In genomic region chr2:10448646-10449480, GRCh38 we compare ENCODE assay signal across 1 cellular context.
TF ChIP-seq lines count a peak whose summit lies in the region.

No MANE protein-coding gene starts in this region.

TF ChIP-seq in HepG2, 621 proteins besides CTCF, POLR2A, EP300 and RAD21 (continued from another document and continues in another):
- TF ChIP-seq TRIM22 (IDR thresholded peaks at IDR 0.05): no peak
- peak; percentile 60; the same call in 1 of the 2 replicates for TF ChIP-seq ZNF121 (CRISPR knock-in tag; IDR thresholded peaks at IDR 0.05)
- peak; percentile 98 for TF ChIP-seq TBX2 (CRISPR knock-in tag; IDR thresholded peaks at IDR 0.05; ENCODE audit: borderline replicate concordance)
- TF ChIP-seq ZNF616 (CRISPR knock-in tag; IDR thresholded peaks at IDR 0.05; ENCODE audit: low read depth): peak; percentile 99
- peak; percentile 44; the same call in 1 of the 2 replicates for TF ChIP-seq MAFG (CRISPR knock-in tag; IDR thresholded peaks at IDR 0.05)
- TF ChIP-seq RAD51 (IDR thresholded peaks at IDR 0.05; ENCODE audit: borderline replicate concordance): no peak
- TF ChIP-seq SNAI1 (CRISPR knock-in tag; IDR thresholded peaks at IDR 0.05; ENCODE audit: borderline replicate concordance): peak; percentile 99
- TF ChIP-seq ZNF597 (CRISPR knock-in tag; IDR thresholded peaks at IDR 0.05): no peak
- peak; percentile 99 for TF ChIP-seq TOE1 (CRISPR knock-in tag; IDR thresholded peaks at IDR 0.05)
- TF ChIP-seq EZH2 (conservative IDR thresholded peaks at IDR 0.05; ENCODE audit: low read depth, low read length): no peak
- peak; percentile 99 for TF ChIP-seq ZNF83 (CRISPR knock-in tag; IDR thresholded peaks at IDR 0.05; ENCODE audit: borderline replicate concordance)
- TF ChIP-seq SRSF1 (optimal IDR thresholded peaks at IDR 0.05; ENCODE audit: low read depth, low read length): no peak
- TF ChIP-seq DRAP1 (CRISPR knock-in tag; IDR thresholded peaks at IDR 0.05): peak; percentile 70
- TF ChIP-seq RBM22 (optimal IDR thresholded peaks at IDR 0.05; ENCODE audit: low read length): no peak
- TF ChIP-seq ZKSCAN1 (IDR thresholded peaks at IDR 0.05; ENCODE audit: low read length): no peak
- peak; percentile 98 for TF ChIP-seq BRCA1 (CRISPR knock-in tag; IDR thresholded peaks at IDR 0.05)
- peak; percentile 99 for TF ChIP-seq ZBTB43 (CRISPR knock-in tag; conservative IDR thresholded peaks at IDR 0.05)
- TF ChIP-seq SOX6 (IDR thresholded peaks at IDR 0.05): no peak
- TF ChIP-seq SOX6 (CRISPR knock-in tag; IDR thresholded peaks at IDR 0.05): peak; percentile 68
- TF ChIP-seq SAFB2 (CRISPR knock-in tag; IDR thresholded peaks at IDR 0.05; ENCODE audit: borderline replicate concordance, low read depth): peak; percentile 98
- TF ChIP-seq ZNF558 (CRISPR knock-in tag; IDR thresholded peaks at IDR 0.05; ENCODE audit: borderline replicate concordance): peak; percentile 99
- TF ChIP-seq CEBPB (IDR thresholded peaks at IDR 0.05; ENCODE audit: borderline replicate concordance, low read depth, low read length): no peak
- peak; percentile 100 for TF ChIP-seq MXD4 (CRISPR knock-in tag; IDR thresholded peaks at IDR 0.05)
- peak; percentile 98 for TF ChIP-seq KDM4B (CRISPR knock-in tag; IDR thresholded peaks at IDR 0.05)
- TF ChIP-seq GZF1 (CRISPR knock-in tag; IDR thresholded peaks at IDR 0.05): peak; percentile 95
- peak; percentile 100 for TF ChIP-seq ERF (CRISPR knock-in tag; IDR thresholded peaks at IDR 0.05)
- TF ChIP-seq NFYC (CRISPR knock-in tag; IDR thresholded peaks at IDR 0.05): peak; percentile 67
- TF ChIP-seq FOXA3 (CRISPR knock-in tag; IDR thresholded peaks at IDR 0.05): peak; percentile 65
- peak; percentile 93 for TF ChIP-seq SAP130 (CRISPR knock-in tag; IDR thresholded peaks at IDR 0.05; ENCODE audit: low read depth)
- TF ChIP-seq SMC3 (IDR thresholded peaks at IDR 0.05; ENCODE audit: low read length): no peak
- TF ChIP-seq HIVEP1 (CRISPR knock-in tag; IDR thresholded peaks at IDR 0.05): peak; percentile 97
- peak; percentile 99 for TF ChIP-seq ZNF792 (CRISPR knock-in tag; IDR thresholded peaks at IDR 0.05)
- TF ChIP-seq ZNF382 (CRISPR knock-in tag; IDR thresholded peaks at IDR 0.05; ENCODE audit: borderline replicate concordance): no peak; the same call in 1 of the 2 replicates
- TF ChIP-seq ZNF253 (CRISPR knock-in tag; IDR thresholded peaks at IDR 0.05; ENCODE audit: borderline replicate concordance): peak; percentile 99
- TF ChIP-seq RCOR2 (CRISPR knock-in tag; IDR thresholded peaks at IDR 0.05): no peak
- TF ChIP-seq ZNF570 (CRISPR knock-in tag; IDR thresholded peaks at IDR 0.05; ENCODE audit: borderline replicate concordance): peak; percentile 99; the same call in 1 of the 2 replicates
- TF ChIP-seq TAF15 (IDR thresholded peaks at IDR 0.05; ENCODE audit: low read depth, low read length, poor library complexity, severe bottlenecking): no peak
- TF ChIP-seq MXD3 (CRISPR knock-in tag; IDR thresholded peaks at IDR 0.05): peak; percentile 100
- peak; percentile 97 for TF ChIP-seq TOPORS (CRISPR knock-in tag; IDR thresholded peaks at IDR 0.05)
- TF ChIP-seq THRA (CRISPR knock-in tag; IDR thresholded peaks at IDR 0.05; ENCODE audit: borderline replicate concordance): peak; percentile 87
- peak; percentile 93 for TF ChIP-seq ZNF577 (CRISPR knock-in tag; IDR thresholded peaks at IDR 0.05; ENCODE audit: borderline replicate concordance, low read depth)
- TF ChIP-seq ZBTB33 (CRISPR knock-in tag; IDR thresholded peaks at IDR 0.05): peak; percentile 71
- TF ChIP-seq ZIK1 (CRISPR knock-in tag; IDR thresholded peaks at IDR 0.05; ENCODE audit: borderline replicate concordance, low read depth): peak; percentile 100
- no peak for TF ChIP-seq TBL1XR1 (IDR thresholded peaks at IDR 0.05; ENCODE audit: borderline replicate concordance, low read length, partially characterized antibody)
- TF ChIP-seq ZNF776 (CRISPR knock-in tag; IDR thresholded peaks at IDR 0.05): peak; percentile 97; the same call in 1 of the 2 replicates
- TF ChIP-seq ZFP36L1 (CRISPR knock-in tag; IDR thresholded peaks at IDR 0.05): peak; percentile 99
- no peak for TF ChIP-seq ZNF326 (CRISPR knock-in tag; IDR thresholded peaks at IDR 0.05; ENCODE audit: borderline replicate concordance)
- peak; percentile 100 for TF ChIP-seq ZNF44 (CRISPR knock-in tag; IDR thresholded peaks at IDR 0.05)
- peak; percentile 99 for TF ChIP-seq ZNF225 (CRISPR knock-in tag; IDR thresholded peaks at IDR 0.05)
- TF ChIP-seq PREB (CRISPR knock-in tag; IDR thresholded peaks at IDR 0.05): peak; percentile 85; the same call in 1 of the 2 replicates
- TF ChIP-seq ZNF34 (CRISPR knock-in tag; IDR thresholded peaks at IDR 0.05; ENCODE audit: borderline replicate concordance): peak; percentile 81; the same call in 1 of the 2 replicates
- no peak for TF ChIP-seq FOXA1 (IDR thresholded peaks at IDR 0.05)
- TF ChIP-seq FOXA1 (CRISPR knock-in tag; IDR thresholded peaks at IDR 0.05): 0 out of 2 replicates have a peak, but pooled peaks have one; percentile 7
- peak; percentile 99 for TF ChIP-seq ZNF446 (CRISPR knock-in tag; IDR thresholded peaks at IDR 0.05)
- peak; percentile 92 for TF ChIP-seq ZFP91 (CRISPR knock-in tag; IDR thresholded peaks at IDR 0.05; ENCODE audit: borderline replicate concordance)
- no peak for TF ChIP-seq HMGA1 (CRISPR knock-in tag; conservative IDR thresholded peaks at IDR 0.05)
- TF ChIP-seq ZBTB26 (CRISPR knock-in tag; IDR thresholded peaks at IDR 0.05; ENCODE audit: borderline replicate concordance): peak; percentile 95
- peak; percentile 74 for TF ChIP-seq FOXP4 (CRISPR knock-in tag; IDR thresholded peaks at IDR 0.05)
- peak; percentile 97 for TF ChIP-seq ZNF841 (CRISPR knock-in tag; IDR thresholded peaks at IDR 0.05; ENCODE audit: borderline replicate concordance)
- TF ChIP-seq ZEB1 (IDR thresholded peaks at IDR 0.05; ENCODE audit: insufficient replicate concordance, low read depth): peak; percentile 46
